Comparison of ENCODE assay signal across 35 cellular contexts in genomic region chr1:193325771-193326170, GRCh38.
DNase-seq lines count a peak whose midpoint lies in the region; ATAC-seq, FAIRE-seq and TF ChIP-seq lines count a peak whose summit lies in the region.
"Had no signal": no experiment of that assay in that cellular context is flagged by ENCODE, and none has a peak within 500 bp of the region (broad histone marks: within the 10 kb centered on the region; RNA-seq: fewer than 3 reads in every experiment).

No MANE protein-coding gene starts in this region.

- no peaks in the 10 kb centered on the region for H3K27me3 ChIP-seq in astrocyte (ENCODE audit: insufficient read depth, low read length)
- no peaks in the 10 kb centered on the region for H3K27me3 ChIP-seq in GM23338 (ENCODE audit: insufficient read depth)
- H3K27me3 ChIP-seq: foreskin keratinocyte, neural progenitor cell, pancreas, SJSA1, transverse colon had no signal

- ATAC-seq in GM23338 = no peak
- ATAC-seq in GM18511 (IDR thresholded peaks at IDR 0.05; ENCODE audit: unreplicated experiment) = no peak
- ATAC-seq: foreskin keratinocyte; pancreas; stimulated activated memory B cell treated with anti-CD40 and anti-IgM and Interleukin-4, amounts not matched to agents 10 μg/mL and 1 μg/mL and 100 μg/mL, for 72 hours had no signal

- H3K9ac ChIP-seq in astrocyte (ENCODE audit: low read length) = no peak overlapping the region
- H3K9ac ChIP-seq: neural progenitor cell had no signal

- TF ChIP-seq CTCF in astrocyte (IDR thresholded peaks at IDR 0.05; ENCODE audit: insufficient read depth, low read depth, low read length) = no peak
- TF ChIP-seq CTCF in GM23338 (conservative IDR thresholded peaks at IDR 0.05; ENCODE audit: low read depth in 2 of 2) = no peak
- no peak for TF ChIP-seq CTCF in OCI-LY7 (conservative IDR thresholded peaks at IDR 0.05; ENCODE audit: low read length)

- H3K79me2 ChIP-seq in astrocyte (ENCODE audit: insufficient read depth, low read length) (no peaks in the 10 kb centered on the region), GM23338 (replicated peaks; ENCODE audit: insufficient read depth) (no peaks in the 10 kb centered on the region), OCI-LY7 (ENCODE audit: insufficient read depth, low read depth, low read length) (no peaks in the 10 kb centered on the region)

- H3K36me3 ChIP-seq in astrocyte (ENCODE audit: insufficient read depth, low read length) (no peaks in the 10 kb centered on the region), GM23338 (ENCODE audit: insufficient read depth) (no peaks in the 10 kb centered on the region), OCI-LY7 (ENCODE audit: insufficient read depth, low read length) (no peaks in the 10 kb centered on the region)
- H3K36me3 ChIP-seq: neural progenitor cell, pancreas, transverse colon had no signal

- H2AFZ ChIP-seq in astrocyte (ENCODE audit: low read depth, low read length) (no peak overlapping the region), GM23338 (no peak overlapping the region), OCI-LY7 (ENCODE audit: low read length) (no peak overlapping the region)
- H2AFZ ChIP-seq: neural progenitor cell had no signal

- no peak overlapping the region for H3K27ac Mint-ChIP-seq in astrocyte (ENCODE audit: unreplicated experiment)
- no peak overlapping the region for H3K27ac Mint-ChIP-seq in GM23338
- H3K27ac Mint-ChIP-seq: activated naive CD8-positive, alpha-beta T cell treated with anti-CD3 and anti-CD28 coated beads for 36 hours; memory B cell; neural progenitor cell; stimulated activated memory B cell treated with anti-CD40 and anti-IgM and Interleukin-4, amounts not matched to agents 10 μg/mL and 1 μg/mL and 100 μg/mL, for 72 hours had no signal

- no peak overlapping the region for H3K27ac ChIP-seq in astrocyte (ENCODE audit: low read depth, low read length)
- no peak overlapping the region for H3K27ac ChIP-seq in GM23338 (ENCODE audit: low read depth)
- H3K27ac ChIP-seq in OCI-LY7 (ENCODE audit: low read depth, low read length, poor library complexity, severe bottlenecking) = no peak overlapping the region
- H3K27ac ChIP-seq: foreskin keratinocyte, HL-60, neural progenitor cell, pancreas, RWPE1, SJSA1, skin epidermis, transverse colon had no signal

- CTCF ChIA-PET in OCI-LY7 (lab: Charles Lee; ENCODE audit: unreplicated experiment) = no interaction called here

- no peak overlapping the region for H3K4me3 ChIP-seq in Jurkat, Clone E6-1 (ENCODE audit: low read length)
- H3K4me3 ChIP-seq in astrocyte (ENCODE audit: insufficient read depth, low read depth, low read length) (no peak overlapping the region), GM23338 (no peak overlapping the region), OCI-LY7 (ENCODE audit: low read depth, low read length, poor library complexity, severe bottlenecking) (no peak overlapping the region)
- H3K4me3 ChIP-seq: neural progenitor cell, pancreas, SJSA1, skin epidermis, transverse colon had no signal

- no peaks in the 10 kb centered on the region for H3F3A ChIP-seq in GM23338 (replicated peaks; ENCODE audit: low read depth)

- H3K4me2 ChIP-seq in astrocyte (ENCODE audit: low read length) (no peak overlapping the region), GM23338 (no peak overlapping the region), OCI-LY7 (ENCODE audit: low read length) (no peak overlapping the region)
- H3K4me2 ChIP-seq: neural progenitor cell had no signal

- H3K9me3 ChIP-seq in astrocyte (ENCODE audit: insufficient read depth, low read depth, low read length) = peaks cover 3% of the 10 kb centered on the region
- no peaks in the 10 kb centered on the region for H3K9me3 ChIP-seq in OCI-LY7 (ENCODE audit: low read length)
- H3K9me3 ChIP-seq: pancreas had no signal

- no peak for FAIRE-seq in astrocyte (lab: Jason Lieb, UNC)
- FAIRE-seq: pancreas had no signal

- H3K9me3 Mint-ChIP-seq in astrocyte (ENCODE audit: unreplicated experiment) (peaks cover 15% of the 10 kb centered on the region), GM23338 (peaks cover 14% of the 10 kb centered on the region)

- H4K20me1 ChIP-seq in astrocyte (ENCODE audit: insufficient read depth, low read length) (no peaks in the 10 kb centered on the region), GM23338 (replicated peaks; ENCODE audit: insufficient read depth) (no peaks in the 10 kb centered on the region), OCI-LY7 (ENCODE audit: insufficient read depth, low read length) (no peaks in the 10 kb centered on the region)

- H3K4me1 ChIP-seq in astrocyte (ENCODE audit: insufficient read depth, low read length) (peaks cover 12% of the 10 kb centered on the region), GM23338 (ENCODE audit: insufficient read depth) (no peaks in the 10 kb centered on the region), OCI-LY7 (ENCODE audit: insufficient read depth, low read length, poor library complexity, severe bottlenecking) (no peaks in the 10 kb centered on the region)
- H3K4me1 ChIP-seq: neural progenitor cell, pancreas, transverse colon had no signal

- no TSS peak for BruUV-seq in OCI-LY7 (replicated peaks; lab: Mats Ljungman, UMichigan)

- H3K4me3 Mint-ChIP-seq in astrocyte (ENCODE audit: unreplicated experiment) = no peak overlapping the region
- no peak overlapping the region for H3K4me3 Mint-ChIP-seq in GM23338
- H3K4me3 Mint-ChIP-seq: activated naive CD8-positive, alpha-beta T cell treated with anti-CD3 and anti-CD28 coated beads for 36 hours; memory B cell; neural progenitor cell; stimulated activated memory B cell treated with anti-CD40 and anti-IgM and Interleukin-4, amounts not matched to agents 10 μg/mL and 1 μg/mL and 100 μg/mL, for 72 hours had no signal

- POLR2A ChIA-PET in OCI-LY7 (lab: Charles Lee) = interaction anchor here (0.7 to 1.1 kb wide), 2 partner anchors 13 to 1250 kb away, joined by 3 read pairs; no protein-coding TSS in a partner anchor

- DNase-seq in EH (ENCODE audit: low read depth) = peak; percentile 48
- DNase-seq in Jurkat, Clone E6-1 (ENCODE audit: low read depth, low spot score) = peak; percentile 92
- DNase-seq in astrocyte (ENCODE audit: low read depth) = peak; percentile 22
- peak; percentile 35 for DNase-seq in kidney tubule cell (ENCODE audit: low spot score)
- DNase-seq in midbrain (lab: John Stamatoyannopoulos, UW) = no peak
- no peak for DNase-seq in GM23338 (ENCODE audit: low spot score)
- no peak for DNase-seq in OCI-LY7 (ENCODE audit: low spot score)
- DNase-seq: activated CD4-positive, alpha-beta T cell treated with anti-CD3 and anti-CD28 coated beads, Interleukin-2, amount 50 U/mL, for 1 hour; activated CD4-positive, CD25-positive, alpha-beta regulatory T cell; activated gamma-delta T cell; activated naive CD8-positive, alpha-beta T cell treated with anti-CD3 and anti-CD28 coated beads for 36 hours; activated T-cell treated with anti-CD3 and anti-CD28 coated beads, Interleukin-2, amount 50 U/mL, for 1 hour; C1 segment of cervical spinal cord; caudate nucleus; COR-L47; cortex of kidney; DMS79; effector memory CD4-positive, alpha-beta T cell; Karpas-422; NCI-H1436 treated with DMSO at 0.1 percent for 48 hours; NCI-H2107; NCI-H446; NCI-H82; pancreas; T-helper 1 cell; transverse colon had no signal

- intact Hi-C loops in OCI-LY7 (cut with micrococcal nuclease; ENCODE audit: unreplicated experiment) = no loop called here

- H3K9me2 ChIP-seq in GM23338 (ENCODE audit: insufficient read depth) (peaks cover 6% of the 10 kb centered on the region; the same call in 1 of the 2 replicates), OCI-LY7 (ENCODE audit: insufficient read depth, low read length) (no peaks in the 10 kb centered on the region)

- H3K27me3 Mint-ChIP-seq in astrocyte (ENCODE audit: low read depth, unreplicated experiment) (no peaks in the 10 kb centered on the region), GM23338 (ENCODE audit: insufficient read depth, low read depth, poor library complexity) (no peaks in the 10 kb centered on the region)
- H3K27me3 Mint-ChIP-seq: activated naive CD8-positive, alpha-beta T cell treated with anti-CD3 and anti-CD28 coated beads for 36 hours had no signal

- H3K4me1 Mint-ChIP-seq in astrocyte (ENCODE audit: low read depth, unreplicated experiment) = peaks cover 30% of the 10 kb centered on the region
- no peaks in the 10 kb centered on the region for H3K4me1 Mint-ChIP-seq in GM23338
- H3K4me1 Mint-ChIP-seq: activated naive CD8-positive, alpha-beta T cell treated with anti-CD3 and anti-CD28 coated beads for 36 hours; memory B cell; neural progenitor cell; stimulated activated memory B cell treated with anti-CD40 and anti-IgM and Interleukin-4, amounts not matched to agents 10 μg/mL and 1 μg/mL and 100 μg/mL, for 72 hours had no signal

- H3K36me3 Mint-ChIP-seq in astrocyte (ENCODE audit: low read depth, unreplicated experiment) (peaks cover 3% of the 10 kb centered on the region), GM23338 (ENCODE audit: low read depth) (peaks cover 6% of the 10 kb centered on the region; the same call in 2 of the 3 replicates)
- H3K36me3 Mint-ChIP-seq: neural progenitor cell had no signal

Comparison
In these comparisons a context has a peak if more than half of its experiments do, and no peak if none do; other contexts are left out.
1. DNase-seq: peak in EH (single experiment), Jurkat, Clone E6-1 (single experiment), astrocyte (single experiment) and kidney tubule cell (single experiment); none in midbrain (single experiment), GM23338 (single experiment) and OCI-LY7 (single experiment).